1 cellular context compared by ENCODE assay signal in the genomic region with DNA sequence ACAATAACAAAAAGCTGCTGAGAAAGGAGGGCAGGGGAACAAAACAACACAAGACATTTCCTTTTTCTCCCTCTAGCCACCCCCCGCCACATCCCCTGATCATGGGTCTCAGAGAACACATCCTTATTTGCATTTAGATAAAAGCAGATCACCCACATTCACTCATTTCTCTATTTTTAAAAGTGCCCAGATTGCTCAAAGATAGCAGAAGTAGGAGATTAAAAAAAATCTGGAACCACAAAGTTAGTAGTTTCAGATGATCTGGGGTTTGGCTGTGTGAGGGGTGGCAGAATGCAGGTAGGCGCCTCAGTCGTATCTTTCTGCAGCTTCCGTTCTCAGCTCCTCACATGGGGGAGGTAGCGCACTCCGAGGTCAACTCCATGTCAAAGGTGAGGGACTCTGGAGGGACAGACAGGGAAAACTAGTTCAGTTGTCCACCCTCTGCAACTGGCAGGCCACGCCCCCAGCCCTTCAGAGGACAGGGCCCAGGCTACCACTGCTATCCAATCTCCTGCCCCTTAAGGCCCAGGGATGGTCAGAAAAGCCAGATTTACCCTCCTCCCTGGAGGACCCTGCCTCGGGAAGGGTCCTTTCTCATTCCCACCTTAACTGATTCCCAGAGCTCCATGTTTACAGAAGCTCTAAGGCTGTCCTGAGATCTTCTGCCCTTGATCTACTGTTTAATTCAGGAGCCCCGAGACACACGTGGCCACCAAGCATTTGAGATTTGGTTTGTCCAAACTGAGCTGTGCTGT.
TF ChIP-seq lines count a peak whose summit lies in the region.

No MANE protein-coding gene starts in this region.

TF ChIP-seq in K562, 482 proteins besides CTCF, POLR2A, EP300 and RAD21 (continued from another document and continues in another):
- TF ChIP-seq, protein P1, sequence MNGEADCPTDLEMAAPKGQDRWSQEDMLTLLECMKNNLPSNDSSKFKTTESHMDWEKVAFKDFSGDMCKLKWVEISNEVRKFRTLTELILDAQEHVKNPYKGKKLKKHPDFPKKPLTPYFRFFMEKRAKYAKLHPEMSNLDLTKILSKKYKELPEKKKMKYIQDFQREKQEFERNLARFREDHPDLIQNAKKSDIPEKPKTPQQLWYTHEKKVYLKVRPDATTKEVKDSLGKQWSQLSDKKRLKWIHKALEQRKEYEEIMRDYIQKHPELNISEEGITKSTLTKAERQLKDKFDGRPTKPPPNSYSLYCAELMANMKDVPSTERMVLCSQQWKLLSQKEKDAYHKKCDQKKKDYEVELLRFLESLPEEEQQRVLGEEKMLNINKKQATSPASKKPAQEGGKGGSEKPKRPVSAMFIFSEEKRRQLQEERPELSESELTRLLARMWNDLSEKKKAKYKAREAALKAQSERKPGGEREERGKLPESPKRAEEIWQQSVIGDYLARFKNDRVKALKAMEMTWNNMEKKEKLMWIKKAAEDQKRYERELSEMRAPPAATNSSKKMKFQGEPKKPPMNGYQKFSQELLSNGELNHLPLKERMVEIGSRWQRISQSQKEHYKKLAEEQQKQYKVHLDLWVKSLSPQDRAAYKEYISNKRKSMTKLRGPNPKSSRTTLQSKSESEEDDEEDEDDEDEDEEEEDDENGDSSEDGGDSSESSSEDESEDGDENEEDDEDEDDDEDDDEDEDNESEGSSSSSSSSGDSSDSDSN (IDR thresholded peaks at IDR 0.05; ENCODE audit: borderline replicate concordance in 1 of 2, low read depth in 2 of 2, low read length in 2 of 2) = no peak
- TF ChIP-seq EHMT2 (IDR thresholded peaks at IDR 0.05) (no peak), E2F3 (CRISPR knock-in tag; IDR thresholded peaks at IDR 0.05) (peak; percentile 60; the same call in 1 of the 2 replicates), CEBPG (CRISPR knock-in tag; IDR thresholded peaks at IDR 0.05) (no peak), CEBPG (tag; conservative IDR thresholded peaks at IDR 0.05 in 1 of 2, IDR thresholded peaks at IDR 0.05 in 1 of 2) (no peak), POLR2G (IDR thresholded peaks at IDR 0.05; ENCODE audit: low read depth, low read length) (peak; percentile 43; the same call in 1 of the 2 replicates), ZFP36 (IDR thresholded peaks at IDR 0.05; ENCODE audit: low read depth, low read length, partially characterized antibody) (no peak), PRMT5 (CRISPR knock-in tag; IDR thresholded peaks at IDR 0.05) (no peak), PHF21A (IDR thresholded peaks at IDR 0.05; ENCODE audit: borderline replicate concordance, low read depth) (peak; percentile 76; the same call in 1 of the 2 replicates), ZNF717 (CRISPR knock-in tag; IDR thresholded peaks at IDR 0.05) (no peak), NR3C1 (CRISPR knock-in tag; IDR thresholded peaks at IDR 0.05) (no peak), SNRNP70 (optimal IDR thresholded peaks at IDR 0.05; ENCODE audit: low read depth, low read length) (no peak), NR2C2 (CRISPR knock-in tag; IDR thresholded peaks at IDR 0.05) (peak; percentile 52; the same call in 1 of the 2 replicates), NR2C2 (tag; IDR thresholded peaks at IDR 0.05) (peak; percentile 91), SAFB2 (IDR thresholded peaks at IDR 0.05; ENCODE audit: borderline replicate concordance, low read depth, low read length, severe bottlenecking) (no peak), FOXP1 (CRISPR knock-in tag; IDR thresholded peaks at IDR 0.05) (no peak), YBX1 (IDR thresholded peaks at IDR 0.05) (no peak), SMAD3 (CRISPR knock-in tag; conservative IDR thresholded peaks at IDR 0.05) (0 out of 2 replicates have a peak, but pooled peaks have one; percentile 11), ZNF143 (CRISPR knock-in tag; IDR thresholded peaks at IDR 0.05) (no peak), ZSCAN32 (CRISPR knock-in tag; IDR thresholded peaks at IDR 0.05) (no peak), NFE2 (IDR thresholded peaks at IDR 0.05; ENCODE audit: low read depth) (no peak), NEUROD1 (IDR thresholded peaks at IDR 0.05; ENCODE audit: borderline replicate concordance, low read depth, low read length, partially characterized antibody) (no peak), ZKSCAN3 (CRISPR knock-in tag; IDR thresholded peaks at IDR 0.05) (no peak), SRSF7 (optimal IDR thresholded peaks at IDR 0.05; ENCODE audit: low read depth, low read length) (no peak), SETDB1 (IDR thresholded peaks at IDR 0.05; ENCODE audit: low read length) (no peak), FOXM1 (IDR thresholded peaks at IDR 0.05; ENCODE audit: low read depth) (no peak), FOXM1 (CRISPR knock-in tag; IDR thresholded peaks at IDR 0.05; ENCODE audit: low read depth) (no peak), KAT2B (IDR thresholded peaks at IDR 0.05; ENCODE audit: low read depth, low read length) (no peak), TBP (optimal IDR thresholded peaks at IDR 0.05; ENCODE audit: low read depth, low read length) (no peak), KLF16 (IDR thresholded peaks at IDR 0.05) (peak; percentile 58; the same call in 1 of the 2 replicates), KAT8 (IDR thresholded peaks at IDR 0.05; ENCODE audit: low read depth) (no peak), ILF3 (IDR thresholded peaks at IDR 0.05; ENCODE audit: borderline replicate concordance) (no peak), ZNF79 (CRISPR knock-in tag; IDR thresholded peaks at IDR 0.05; ENCODE audit: low read depth) (no peak)
- TF ChIP-seq, protein P2, sequence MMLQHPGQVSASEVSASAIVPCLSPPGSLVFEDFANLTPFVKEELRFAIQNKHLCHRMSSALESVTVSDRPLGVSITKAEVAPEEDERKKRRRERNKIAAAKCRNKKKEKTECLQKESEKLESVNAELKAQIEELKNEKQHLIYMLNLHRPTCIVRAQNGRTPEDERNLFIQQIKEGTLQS (IDR thresholded peaks at IDR 0.05) = no peak
- TF ChIP-seq, protein P2 (CRISPR knock-in tag; conservative IDR thresholded peaks at IDR 0.05) = no peak
- TF ChIP-seq, protein P3, sequence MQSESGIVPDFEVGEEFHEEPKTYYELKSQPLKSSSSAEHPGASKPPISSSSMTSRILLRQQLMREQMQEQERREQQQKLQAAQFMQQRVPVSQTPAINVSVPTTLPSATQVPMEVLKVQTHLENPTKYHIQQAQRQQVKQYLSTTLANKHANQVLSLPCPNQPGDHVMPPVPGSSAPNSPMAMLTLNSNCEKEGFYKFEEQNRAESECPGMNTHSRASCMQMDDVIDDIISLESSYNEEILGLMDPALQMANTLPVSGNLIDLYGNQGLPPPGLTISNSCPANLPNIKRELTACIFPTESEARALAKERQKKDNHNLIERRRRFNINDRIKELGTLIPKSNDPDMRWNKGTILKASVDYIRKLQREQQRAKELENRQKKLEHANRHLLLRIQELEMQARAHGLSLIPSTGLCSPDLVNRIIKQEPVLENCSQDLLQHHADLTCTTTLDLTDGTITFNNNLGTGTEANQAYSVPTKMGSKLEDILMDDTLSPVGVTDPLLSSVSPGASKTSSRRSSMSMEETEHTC (IDR thresholded peaks at IDR 0.05) = no peak
- TF ChIP-seq, protein P4, sequence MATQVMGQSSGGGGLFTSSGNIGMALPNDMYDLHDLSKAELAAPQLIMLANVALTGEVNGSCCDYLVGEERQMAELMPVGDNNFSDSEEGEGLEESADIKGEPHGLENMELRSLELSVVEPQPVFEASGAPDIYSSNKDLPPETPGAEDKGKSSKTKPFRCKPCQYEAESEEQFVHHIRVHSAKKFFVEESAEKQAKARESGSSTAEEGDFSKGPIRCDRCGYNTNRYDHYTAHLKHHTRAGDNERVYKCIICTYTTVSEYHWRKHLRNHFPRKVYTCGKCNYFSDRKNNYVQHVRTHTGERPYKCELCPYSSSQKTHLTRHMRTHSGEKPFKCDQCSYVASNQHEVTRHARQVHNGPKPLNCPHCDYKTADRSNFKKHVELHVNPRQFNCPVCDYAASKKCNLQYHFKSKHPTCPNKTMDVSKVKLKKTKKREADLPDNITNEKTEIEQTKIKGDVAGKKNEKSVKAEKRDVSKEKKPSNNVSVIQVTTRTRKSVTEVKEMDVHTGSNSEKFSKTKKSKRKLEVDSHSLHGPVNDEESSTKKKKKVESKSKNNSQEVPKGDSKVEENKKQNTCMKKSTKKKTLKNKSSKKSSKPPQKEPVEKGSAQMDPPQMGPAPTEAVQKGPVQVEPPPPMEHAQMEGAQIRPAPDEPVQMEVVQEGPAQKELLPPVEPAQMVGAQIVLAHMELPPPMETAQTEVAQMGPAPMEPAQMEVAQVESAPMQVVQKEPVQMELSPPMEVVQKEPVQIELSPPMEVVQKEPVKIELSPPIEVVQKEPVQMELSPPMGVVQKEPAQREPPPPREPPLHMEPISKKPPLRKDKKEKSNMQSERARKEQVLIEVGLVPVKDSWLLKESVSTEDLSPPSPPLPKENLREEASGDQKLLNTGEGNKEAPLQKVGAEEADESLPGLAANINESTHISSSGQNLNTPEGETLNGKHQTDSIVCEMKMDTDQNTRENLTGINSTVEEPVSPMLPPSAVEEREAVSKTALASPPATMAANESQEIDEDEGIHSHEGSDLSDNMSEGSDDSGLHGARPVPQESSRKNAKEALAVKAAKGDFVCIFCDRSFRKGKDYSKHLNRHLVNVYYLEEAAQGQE (CRISPR knock-in tag; IDR thresholded peaks at IDR 0.05; ENCODE audit: low read depth) = 0 out of 2 replicates have a peak, but pooled peaks have one; percentile 67
- TF ChIP-seq, protein P5, sequence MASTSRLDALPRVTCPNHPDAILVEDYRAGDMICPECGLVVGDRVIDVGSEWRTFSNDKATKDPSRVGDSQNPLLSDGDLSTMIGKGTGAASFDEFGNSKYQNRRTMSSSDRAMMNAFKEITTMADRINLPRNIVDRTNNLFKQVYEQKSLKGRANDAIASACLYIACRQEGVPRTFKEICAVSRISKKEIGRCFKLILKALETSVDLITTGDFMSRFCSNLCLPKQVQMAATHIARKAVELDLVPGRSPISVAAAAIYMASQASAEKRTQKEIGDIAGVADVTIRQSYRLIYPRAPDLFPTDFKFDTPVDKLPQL (IDR thresholded peaks at IDR 0.05; ENCODE audit: extremely low read depth, insufficient read length) = no peak
- TF ChIP-seq, protein P6, sequence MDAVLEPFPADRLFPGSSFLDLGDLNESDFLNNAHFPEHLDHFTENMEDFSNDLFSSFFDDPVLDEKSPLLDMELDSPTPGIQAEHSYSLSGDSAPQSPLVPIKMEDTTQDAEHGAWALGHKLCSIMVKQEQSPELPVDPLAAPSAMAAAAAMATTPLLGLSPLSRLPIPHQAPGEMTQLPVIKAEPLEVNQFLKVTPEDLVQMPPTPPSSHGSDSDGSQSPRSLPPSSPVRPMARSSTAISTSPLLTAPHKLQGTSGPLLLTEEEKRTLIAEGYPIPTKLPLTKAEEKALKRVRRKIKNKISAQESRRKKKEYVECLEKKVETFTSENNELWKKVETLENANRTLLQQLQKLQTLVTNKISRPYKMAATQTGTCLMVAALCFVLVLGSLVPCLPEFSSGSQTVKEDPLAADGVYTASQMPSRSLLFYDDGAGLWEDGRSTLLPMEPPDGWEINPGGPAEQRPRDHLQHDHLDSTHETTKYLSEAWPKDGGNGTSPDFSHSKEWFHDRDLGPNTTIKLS (IDR thresholded peaks at IDR 0.05; ENCODE audit: borderline replicate concordance, low read depth) = no peak
- TF ChIP-seq, protein P7, sequence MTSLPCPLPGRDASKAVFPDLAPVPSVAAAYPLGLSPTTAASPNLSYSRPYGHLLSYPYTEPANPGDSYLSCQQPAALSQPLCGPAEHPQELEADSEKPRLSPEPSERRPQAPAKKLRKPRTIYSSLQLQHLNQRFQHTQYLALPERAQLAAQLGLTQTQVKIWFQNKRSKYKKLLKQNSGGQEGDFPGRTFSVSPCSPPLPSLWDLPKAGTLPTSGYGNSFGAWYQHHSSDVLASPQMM (CRISPR knock-in tag; IDR thresholded peaks at IDR 0.05) = no peak
- TF ChIP-seq, protein P8, sequence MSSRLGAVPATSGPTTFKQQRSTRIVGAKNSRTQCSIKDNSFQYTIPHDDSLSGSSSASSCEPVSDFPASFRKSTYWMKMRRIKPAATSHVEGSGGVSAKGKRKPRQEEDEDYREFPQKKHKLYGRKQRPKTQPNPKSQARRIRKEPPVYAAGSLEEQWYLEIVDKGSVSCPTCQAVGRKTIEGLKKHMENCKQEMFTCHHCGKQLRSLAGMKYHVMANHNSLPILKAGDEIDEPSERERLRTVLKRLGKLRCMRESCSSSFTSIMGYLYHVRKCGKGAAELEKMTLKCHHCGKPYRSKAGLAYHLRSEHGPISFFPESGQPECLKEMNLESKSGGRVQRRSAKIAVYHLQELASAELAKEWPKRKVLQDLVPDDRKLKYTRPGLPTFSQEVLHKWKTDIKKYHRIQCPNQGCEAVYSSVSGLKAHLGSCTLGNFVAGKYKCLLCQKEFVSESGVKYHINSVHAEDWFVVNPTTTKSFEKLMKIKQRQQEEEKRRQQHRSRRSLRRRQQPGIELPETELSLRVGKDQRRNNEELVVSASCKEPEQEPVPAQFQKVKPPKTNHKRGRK (tag; IDR thresholded peaks at IDR 0.05) = no peak
- TF ChIP-seq, protein P9, sequence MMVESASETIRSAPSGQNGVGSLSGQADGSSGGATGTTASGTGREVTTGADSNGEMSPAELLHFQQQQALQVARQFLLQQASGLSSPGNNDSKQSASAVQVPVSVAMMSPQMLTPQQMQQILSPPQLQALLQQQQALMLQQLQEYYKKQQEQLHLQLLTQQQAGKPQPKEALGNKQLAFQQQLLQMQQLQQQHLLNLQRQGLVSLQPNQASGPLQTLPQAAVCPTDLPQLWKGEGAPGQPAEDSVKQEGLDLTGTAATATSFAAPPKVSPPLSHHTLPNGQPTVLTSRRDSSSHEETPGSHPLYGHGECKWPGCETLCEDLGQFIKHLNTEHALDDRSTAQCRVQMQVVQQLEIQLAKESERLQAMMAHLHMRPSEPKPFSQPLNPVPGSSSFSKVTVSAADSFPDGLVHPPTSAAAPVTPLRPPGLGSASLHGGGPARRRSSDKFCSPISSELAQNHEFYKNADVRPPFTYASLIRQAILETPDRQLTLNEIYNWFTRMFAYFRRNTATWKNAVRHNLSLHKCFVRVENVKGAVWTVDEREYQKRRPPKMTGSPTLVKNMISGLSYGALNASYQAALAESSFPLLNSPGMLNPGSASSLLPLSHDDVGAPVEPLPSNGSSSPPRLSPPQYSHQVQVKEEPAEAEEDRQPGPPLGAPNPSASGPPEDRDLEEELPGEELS (CRISPR knock-in tag; IDR thresholded peaks at IDR 0.05; ENCODE audit: borderline replicate concordance) = no peak
- TF ChIP-seq, protein P10, sequence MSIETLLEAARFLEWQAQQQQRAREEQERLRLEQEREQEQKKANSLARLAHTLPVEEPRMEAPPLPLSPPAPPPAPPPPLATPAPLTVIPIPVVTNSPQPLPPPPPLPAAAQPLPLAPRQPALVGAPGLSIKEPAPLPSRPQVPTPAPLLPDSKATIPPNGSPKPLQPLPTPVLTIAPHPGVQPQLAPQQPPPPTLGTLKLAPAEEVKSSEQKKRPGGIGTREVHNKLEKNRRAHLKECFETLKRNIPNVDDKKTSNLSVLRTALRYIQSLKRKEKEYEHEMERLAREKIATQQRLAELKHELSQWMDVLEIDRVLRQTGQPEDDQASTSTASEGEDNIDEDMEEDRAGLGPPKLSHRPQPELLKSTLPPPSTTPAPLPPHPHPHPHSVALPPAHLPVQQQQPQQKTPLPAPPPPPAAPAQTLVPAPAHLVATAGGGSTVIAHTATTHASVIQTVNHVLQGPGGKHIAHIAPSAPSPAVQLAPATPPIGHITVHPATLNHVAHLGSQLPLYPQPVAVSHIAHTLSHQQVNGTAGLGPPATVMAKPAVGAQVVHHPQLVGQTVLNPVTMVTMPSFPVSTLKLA (conservative IDR thresholded peaks at IDR 0.05) = peak; percentile 53 to 55; a peak in 2 of 4 replicates
